ENCODE assay signal across 16 cellular contexts in the genomic region with DNA sequence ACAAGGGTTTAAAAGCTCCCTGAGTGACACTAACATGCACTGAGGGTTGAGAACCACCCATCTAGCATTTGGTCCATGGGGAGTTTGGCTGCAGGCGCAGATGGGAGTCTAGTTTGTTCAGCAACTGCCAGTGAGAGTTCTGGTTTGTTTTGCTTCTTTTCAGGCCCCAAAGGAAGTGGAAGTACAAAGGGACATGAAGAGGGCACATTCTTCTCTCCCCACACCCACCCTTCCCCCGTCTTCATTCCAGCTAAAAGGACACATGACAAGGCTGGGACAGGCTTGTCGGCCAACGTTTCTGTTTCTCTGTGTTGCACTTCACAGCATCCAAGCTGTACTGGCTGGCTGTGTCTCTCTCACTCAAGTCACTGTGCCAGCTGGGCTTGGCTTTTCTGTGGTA. TPM values are rescaled to one million over a fixed set of nuclear protein-coding genes. Genes with fewer than 3 reads are reported as not detected.
A peak's percentile ranks its signal among the peaks of the same experiment; 100 is the strongest.
DNase-seq lines count a peak whose midpoint lies in the region; ATAC-seq and TF ChIP-seq lines count a peak whose summit lies in the region.
"Had no signal": no experiment of that assay in that cellular context is flagged by ENCODE, and none has a peak within 500 bp of the region (broad histone marks: within the 10 kb centered on the region; RNA-seq: fewer than 3 reads in every experiment).

No MANE protein-coding gene starts in this region.

- WGBS in esophagus muscularis mucosa = 63% methylated on average over 4 of the region's 4 CpGs
- WGBS in spleen, 5 donors = 36 to 69% (median 47%) methylated on average over 4 of the region's 4 CpGs

- H3K9ac ChIP-seq in Loucy (ENCODE audit: low read depth, low read length, poor library complexity, severe bottlenecking) = peak overlapping the region; percentile 59

- peaks cover 9% of the 10 kb centered on the region for H3F3A ChIP-seq in Loucy (ENCODE audit: low read depth)

- DNase-seq in esophagus muscularis mucosa (ENCODE audit: extremely low spot score) (no peak), lung microvascular endothelial cell (ENCODE audit: low read depth in 2 of 2) (peak; percentile 24 to 59), spleen (no peak), NCI-H226 (no peak)
- DNase-seq in stimulated activated CD4-positive, alpha-beta T cell treated with anti-CD3 and anti-CD28 coated beads, Interleukin-4, amount 100 ng/mL, for 4 hours = no peak
- DNase-seq: activated gamma-delta T cell; CD4-positive, alpha-beta T cell; NCI-H2171 treated with DMSO at 0.1 percent for 48 hours; nephron progenitor cell; transverse colon had no signal

- no peak for ATAC-seq in GM18858 (IDR thresholded peaks at IDR 0.05; ENCODE audit: unreplicated experiment)
- no peak for ATAC-seq in HG03159 (IDR thresholded peaks at IDR 0.05; ENCODE audit: unreplicated experiment)

- no peaks in the 10 kb centered on the region for H3K9me2 ChIP-seq in Loucy (replicated peaks; ENCODE audit: low read depth, low read length)

- H3K27me3 ChIP-seq in Loucy (ENCODE audit: insufficient read depth, low read length, poor library complexity, severe bottlenecking) = no peaks in the 10 kb centered on the region
- no peaks in the 10 kb centered on the region for H3K27me3 ChIP-seq in esophagus muscularis mucosa
- no peaks in the 10 kb centered on the region for H3K27me3 ChIP-seq in spleen (replicated peaks in 1 of 7)
- H3K27me3 ChIP-seq: transverse colon had no signal

- H2AFZ ChIP-seq in Loucy (ENCODE audit: low read length) = peak overlapping the region; percentile 79

- intact Hi-C loops in esophagus muscularis mucosa (cut with DNase I) = no loop called here
- intact Hi-C loops in spleen (cut with DNase I; ENCODE audit: low total_unique reads) = loop anchor here (10.0 kb wide), 1 partner anchor 623 kb away; no protein-coding TSS in a partner anchor

- H3K4me1 ChIP-seq in Loucy (ENCODE audit: insufficient read depth, low read length, poor library complexity, severe bottlenecking) (peaks cover 71% of the 10 kb centered on the region), esophagus muscularis mucosa (peaks cover 0 to 20% (median 6%) of the 10 kb centered on the region in 4 donors), spleen (peaks cover 0 to 25% (median 11%) of the 10 kb centered on the region in 6 donors)

- no peaks in the 10 kb centered on the region for H3K36me3 ChIP-seq in Loucy (ENCODE audit: insufficient read depth, low read length)
- H3K36me3 ChIP-seq in esophagus muscularis mucosa = no peaks in the 10 kb centered on the region
- H3K36me3 ChIP-seq in spleen = no peaks in the 10 kb centered on the region
- H3K36me3 ChIP-seq: transverse colon had no signal

- TF ChIP-seq POLR2A in esophagus muscularis mucosa (IDR thresholded peaks at IDR 0.05; ENCODE audit: low read depth) = no peak
- no peak for TF ChIP-seq POLR2A in spleen (IDR thresholded peaks at IDR 0.05)

- TF ChIP-seq CTCF in Loucy (conservative IDR thresholded peaks at IDR 0.05; ENCODE audit: low read length) (no peak), esophagus muscularis mucosa (IDR thresholded peaks at IDR 0.05) (no peak), spleen (IDR thresholded peaks at IDR 0.05 in 8 of 11, conservative IDR thresholded peaks at IDR 0.05 in 3 of 11) (no peak)

- peak overlapping the region; percentile 18 for H3K4me3 ChIP-seq in Loucy (ENCODE audit: low read length, poor library complexity, severe bottlenecking)
- H3K4me3 ChIP-seq in esophagus muscularis mucosa = no peak overlapping the region
- H3K4me3 ChIP-seq in spleen = no peak overlapping the region
- H3K4me3 ChIP-seq: transverse colon had no signal

- no peak for TF ChIP-seq EP300 in esophagus muscularis mucosa (IDR thresholded peaks at IDR 0.05)

- no peaks in the 10 kb centered on the region for H3K9me3 ChIP-seq in Loucy (ENCODE audit: insufficient read depth, low read depth, low read length)
- H3K9me3 ChIP-seq in esophagus muscularis mucosa = no peaks in the 10 kb centered on the region
- no peaks in the 10 kb centered on the region for H3K9me3 ChIP-seq in spleen
- H3K9me3 ChIP-seq: transverse colon had no signal

- peak overlapping the region; percentile 16 to 72 (median 62) for H3K27ac ChIP-seq in esophagus muscularis mucosa (replicated peaks in 1 of 4)
- H3K27ac ChIP-seq in spleen = peak overlapping the region in 5 of 8 donors; percentile 53 to 72 (median 63)
- H3K27ac ChIP-seq: RWPE1, VCaP had no signal

- H4K20me1 ChIP-seq in Loucy (ENCODE audit: insufficient read depth, low read length, poor library complexity, severe bottlenecking) = no peaks in the 10 kb centered on the region

- peak overlapping the region; percentile 51 for H3K4me2 ChIP-seq in Loucy (ENCODE audit: low read depth, low read length, poor library complexity, severe bottlenecking)

- no peaks in the 10 kb centered on the region for H3K79me2 ChIP-seq in Loucy (ENCODE audit: insufficient read depth, low read length)

RNA-seq across cellular contexts. Expression of a gene that starts 8.2 kb away (rescaled TPM):
- total RNA-seq in esophagus muscularis mucosa = 10 to 100 TPM; 37.6 to 43.2 (median 41.0) TPM
- 43.2 and 61.1 TPM in 2 replicates for total RNA-seq in lung microvascular endothelial cell
- total RNA-seq in spleen = 10 to 100 TPM; 34.3 to 80.5 (median 70.5) TPM
- polyA plus RNA-seq in spleen = 10 to 100 TPM in 1 of 3 donors, 1 to 10 TPM in 2; 6.3 to 12.5 (median 9.8) TPM

RNA-seq across cellular contexts. Expression of a gene that starts 14.7 kb away (rescaled TPM):
- total RNA-seq in esophagus muscularis mucosa (10 to 100 TPM; 30.3 to 42.2 (median 34.8) TPM), lung microvascular endothelial cell (17.9 and 20.4 TPM in 2 replicates), spleen (10 to 100 TPM; 38.1 to 63.9 (median 55.7) TPM)
- 10 to 100 TPM; 59.6 to 63.3 (median 62.6) TPM for polyA plus RNA-seq in spleen

RNA-seq across cellular contexts. Expression of a gene that starts 32.2 kb away (rescaled TPM):
- not detected for total RNA-seq in esophagus muscularis mucosa
- total RNA-seq in lung microvascular endothelial cell = not detected in 2 replicates
- total RNA-seq in spleen = not detected
- polyA plus RNA-seq in spleen = not detected
- total RNA-seq: CD4-positive, alpha-beta T cell; LHCN-M2; transverse colon had no signal

RNA-seq across cellular contexts. Expression of a gene that starts 56.4 kb away (rescaled TPM):
- total RNA-seq in esophagus muscularis mucosa (not detected), lung microvascular endothelial cell (not detected in 2 replicates), spleen (not detected)
- not detected for polyA plus RNA-seq in spleen
- total RNA-seq: CD4-positive, alpha-beta T cell; LHCN-M2; transverse colon had no signal

Comparison
In these comparisons a context has a peak if more than half of its experiments do, and no peak if none do; other contexts are left out.
1. DNase-seq: peak in lung microvascular endothelial cell (2 of 2); none in esophagus muscularis mucosa (single experiment), spleen (single experiment), stimulated activated CD4-positive, alpha-beta T cell treated with anti-CD3 and anti-CD28 coated beads, Interleukin-4, amount 100 ng/mL, for 4 hours (0 of 2) and NCI-H226 (single experiment).